In genomic region chr12:23670684-23671083, GRCh38 we compare ENCODE assay signal across 10 cellular contexts.
"Had no signal": no experiment of that assay in that cellular context is flagged by ENCODE, and none has a peak within 500 bp of the region (broad histone marks: within the 10 kb centered on the region; RNA-seq: fewer than 3 reads in every experiment).

No MANE protein-coding gene starts in this region.

- ATAC-seq: HCT116 had no signal

- DNase-seq: GM23248, GOT3, H7, HFFc6, IMR-90, Karpas-422, KBM-7 had no signal

- H3K9me3 ChIP-seq: HAP-1 had no signal

- H3K4me3 ChIP-seq: GM23248, HAP-1 had no signal

- H3K4me3 Mint-ChIP-seq: HFFc6 had no signal

- H3K27ac ChIP-seq: GM23248, KMS-11 had no signal

- H3K27ac Mint-ChIP-seq: HFFc6 had no signal

- H3K4me2 ChIP-seq: KMS-11 had no signal

- H2AFZ ChIP-seq: GM23248 had no signal

- H3K9ac ChIP-seq: GM23248, KMS-11 had no signal

- H3K4me1 ChIP-seq: HAP-1 had no signal

- H3K36me3 ChIP-seq: HAP-1 had no signal
